Comparison of ENCODE assay signal across 1 cellular context in genomic region chr2:121648611-121649401, GRCh38.
A peak's percentile ranks its signal among the peaks of the same experiment; 100 is the strongest.
TF ChIP-seq lines count a peak whose summit lies in the region.

No MANE protein-coding gene starts in this region.

TF ChIP-seq in HepG2, 621 proteins besides CTCF, POLR2A, EP300 and RAD21 (continued from another document and continues in another):
- TF ChIP-seq ZNF281 (CRISPR knock-in tag; IDR thresholded peaks at IDR 0.05; ENCODE audit: borderline replicate concordance), result peak; percentile 78
- TF ChIP-seq ZNF552 (CRISPR knock-in tag; IDR thresholded peaks at IDR 0.05; ENCODE audit: borderline replicate concordance), result 0 out of 2 replicates have a peak, but pooled peaks have one; percentile 34
- peak; percentile 66; the same call in 1 of the 2 replicates for TF ChIP-seq CCDC6 (CRISPR knock-in tag; IDR thresholded peaks at IDR 0.05)
- 0 out of 2 replicates have a peak, but pooled peaks have one; percentile 24 for TF ChIP-seq ZNF780A (CRISPR knock-in tag; IDR thresholded peaks at IDR 0.05)
- TF ChIP-seq, protein P1, sequence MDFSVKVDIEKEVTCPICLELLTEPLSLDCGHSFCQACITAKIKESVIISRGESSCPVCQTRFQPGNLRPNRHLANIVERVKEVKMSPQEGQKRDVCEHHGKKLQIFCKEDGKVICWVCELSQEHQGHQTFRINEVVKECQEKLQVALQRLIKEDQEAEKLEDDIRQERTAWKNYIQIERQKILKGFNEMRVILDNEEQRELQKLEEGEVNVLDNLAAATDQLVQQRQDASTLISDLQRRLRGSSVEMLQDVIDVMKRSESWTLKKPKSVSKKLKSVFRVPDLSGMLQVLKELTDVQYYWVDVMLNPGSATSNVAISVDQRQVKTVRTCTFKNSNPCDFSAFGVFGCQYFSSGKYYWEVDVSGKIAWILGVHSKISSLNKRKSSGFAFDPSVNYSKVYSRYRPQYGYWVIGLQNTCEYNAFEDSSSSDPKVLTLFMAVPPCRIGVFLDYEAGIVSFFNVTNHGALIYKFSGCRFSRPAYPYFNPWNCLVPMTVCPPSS (IDR thresholded peaks at IDR 0.05), result no peak
- TF ChIP-seq CEBPZ (IDR thresholded peaks at IDR 0.05; ENCODE audit: low read length), result no peak
- TF ChIP-seq, protein P2, sequence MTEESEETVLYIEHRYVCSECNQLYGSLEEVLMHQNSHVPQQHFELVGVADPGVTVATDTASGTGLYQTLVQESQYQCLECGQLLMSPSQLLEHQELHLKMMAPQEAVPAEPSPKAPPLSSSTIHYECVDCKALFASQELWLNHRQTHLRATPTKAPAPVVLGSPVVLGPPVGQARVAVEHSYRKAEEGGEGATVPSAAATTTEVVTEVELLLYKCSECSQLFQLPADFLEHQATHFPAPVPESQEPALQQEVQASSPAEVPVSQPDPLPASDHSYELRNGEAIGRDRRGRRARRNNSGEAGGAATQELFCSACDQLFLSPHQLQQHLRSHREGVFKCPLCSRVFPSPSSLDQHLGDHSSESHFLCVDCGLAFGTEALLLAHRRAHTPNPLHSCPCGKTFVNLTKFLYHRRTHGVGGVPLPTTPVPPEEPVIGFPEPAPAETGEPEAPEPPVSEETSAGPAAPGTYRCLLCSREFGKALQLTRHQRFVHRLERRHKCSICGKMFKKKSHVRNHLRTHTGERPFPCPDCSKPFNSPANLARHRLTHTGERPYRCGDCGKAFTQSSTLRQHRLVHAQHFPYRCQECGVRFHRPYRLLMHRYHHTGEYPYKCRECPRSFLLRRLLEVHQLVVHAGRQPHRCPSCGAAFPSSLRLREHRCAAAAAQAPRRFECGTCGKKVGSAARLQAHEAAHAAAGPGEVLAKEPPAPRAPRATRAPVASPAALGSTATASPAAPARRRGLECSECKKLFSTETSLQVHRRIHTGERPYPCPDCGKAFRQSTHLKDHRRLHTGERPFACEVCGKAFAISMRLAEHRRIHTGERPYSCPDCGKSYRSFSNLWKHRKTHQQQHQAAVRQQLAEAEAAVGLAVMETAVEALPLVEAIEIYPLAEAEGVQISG (CRISPR knock-in tag; IDR thresholded peaks at IDR 0.05), result peak; percentile 23; the same call in 1 of the 2 replicates
- TF ChIP-seq ZFAT (CRISPR knock-in tag; conservative IDR thresholded peaks at IDR 0.05), result 0 out of 2 replicates have a peak, but pooled peaks have one; percentile 49
- TF ChIP-seq KDM5A (IDR thresholded peaks at IDR 0.05; ENCODE audit: borderline replicate concordance, low read length), result no peak; the same call in 1 of the 2 replicates
- TF ChIP-seq BORCS8-MEF2B (CRISPR knock-in tag; IDR thresholded peaks at IDR 0.05), result 0 out of 2 replicates have a peak, but pooled peaks have one; percentile 25
- peak; percentile 10; the same call in 1 of the 2 replicates for TF ChIP-seq ZBTB38 (CRISPR knock-in tag; IDR thresholded peaks at IDR 0.05)
- 0 out of 2 replicates have a peak, but pooled peaks have one; percentile 26 for TF ChIP-seq ZBTB34 (CRISPR knock-in tag; IDR thresholded peaks at IDR 0.05)
- TF ChIP-seq ZSCAN20 (CRISPR knock-in tag; IDR thresholded peaks at IDR 0.05; ENCODE audit: borderline replicate concordance), result peak; percentile 71
- TF ChIP-seq DMAP1 (CRISPR knock-in tag; IDR thresholded peaks at IDR 0.05), result no peak
- TF ChIP-seq IKZF4 (CRISPR knock-in tag; IDR thresholded peaks at IDR 0.05; ENCODE audit: borderline replicate concordance, low read depth, not compliant biosample characterization), result peak; percentile 30
- TF ChIP-seq ZNF580 (CRISPR knock-in tag; IDR thresholded peaks at IDR 0.05; ENCODE audit: borderline replicate concordance, low read depth), result peak; percentile 43; the same call in 1 of the 2 replicates
- TF ChIP-seq ZNF232 (CRISPR knock-in tag; IDR thresholded peaks at IDR 0.05; ENCODE audit: borderline replicate concordance), result 0 out of 2 replicates have a peak, but pooled peaks have one; percentile 33
- peak; percentile 49; the same call in 1 of the 2 replicates for TF ChIP-seq BCL3 (CRISPR knock-in tag; IDR thresholded peaks at IDR 0.05)
- TF ChIP-seq ZSCAN29 (CRISPR knock-in tag; conservative IDR thresholded peaks at IDR 0.05), result 0 out of 2 replicates have a peak, but pooled peaks have one; percentile 16
- TF ChIP-seq ZNF343 (CRISPR knock-in tag; IDR thresholded peaks at IDR 0.05), result 0 out of 2 replicates have a peak, but pooled peaks have one; percentile 28
- TF ChIP-seq ZNF512 (CRISPR knock-in tag; IDR thresholded peaks at IDR 0.05), result peak; percentile 20; the same call in 1 of the 2 replicates
- 0 out of 2 replicates have a peak, but pooled peaks have one; percentile 25 for TF ChIP-seq ZNF136 (CRISPR knock-in tag; IDR thresholded peaks at IDR 0.05; ENCODE audit: low read depth)
- 0 out of 2 replicates have a peak, but pooled peaks have one; percentile 31 for TF ChIP-seq KDM1A (CRISPR knock-in tag; IDR thresholded peaks at IDR 0.05)
- TF ChIP-seq HNRNPLL (IDR thresholded peaks at IDR 0.05; ENCODE audit: low read depth, low read length, poor library complexity, severe bottlenecking), result peak; percentile 58
- TF ChIP-seq SMAD3 (CRISPR knock-in tag; IDR thresholded peaks at IDR 0.05), result 0 out of 2 replicates have a peak, but pooled peaks have one; percentile 24
- TF ChIP-seq DNMT3B (CRISPR knock-in tag; conservative IDR thresholded peaks at IDR 0.05), result peak; percentile 39
- TF ChIP-seq MATR3 (CRISPR knock-in tag; IDR thresholded peaks at IDR 0.05), result no peak
- peak; percentile 68; the same call in 1 of the 2 replicates for TF ChIP-seq ZXDC (CRISPR knock-in tag; IDR thresholded peaks at IDR 0.05)
- TF ChIP-seq GZF1 (CRISPR knock-in tag; IDR thresholded peaks at IDR 0.05), result no peak
- peak; percentile 72; the same call in 1 of the 2 replicates for TF ChIP-seq ZNF564 (CRISPR knock-in tag; IDR thresholded peaks at IDR 0.05)
- TF ChIP-seq GFI1 (CRISPR knock-in tag; IDR thresholded peaks at IDR 0.05; ENCODE audit: borderline replicate concordance), result peak; percentile 8; the same call in 1 of the 2 replicates
- TF ChIP-seq HMGXB4 (CRISPR knock-in tag; IDR thresholded peaks at IDR 0.05; ENCODE audit: borderline replicate concordance in 1 of 2, low read depth in 1 of 2), result 0 out of 4 replicates have a peak, but pooled peaks of 1 of the 2 experiments have one; percentile 13
- TF ChIP-seq MED8 (CRISPR knock-in tag; IDR thresholded peaks at IDR 0.05; ENCODE audit: insufficient replicate concordance), result peak; percentile 46
